In genomic region chr7:64098-64521, GRCh38 we compare ENCODE assay signal across 8 cellular contexts.
DNase-seq lines count a peak whose midpoint lies in the region; ATAC-seq and TF ChIP-seq lines count a peak whose summit lies in the region.

No MANE protein-coding gene starts in this region.

- ATAC-seq in natural killer cell, result no peak
- no peak for ATAC-seq in HG03108 (IDR thresholded peaks at IDR 0.05; ENCODE audit: unreplicated experiment)

- H3K9ac ChIP-seq in GM23248, result no peak overlapping the region

- H3K36me3 Mint-ChIP-seq in natural killer cell, result no peaks in the 10 kb centered on the region

- in situ Hi-C loops in GM23248 (cut with MboI), result no loop called here

- DNase-seq in AG10803 (ENCODE audit: low read depth), result peak; percentile 71
- peak; percentile 81 for DNase-seq in GM23248
- peak; percentile 22 for DNase-seq in OCI-LY7 (ENCODE audit: low spot score)
- peak; percentile 20 to 66 for DNase-seq in dermis microvascular lymphatic vessel endothelial cell (ENCODE audit: low read depth in 2 of 2)
- DNase-seq in medulla oblongata (ENCODE audit: extremely low spot score), result peak; percentile 87
- DNase-seq in stimulated activated naive CD4-positive, alpha-beta T cell treated with Interleukin-2 at 50 U/mL for 16 hours (lab: John Stamatoyannopoulos, UW), result no peak
- no peak for DNase-seq in natural killer cell

- peaks cover 11% of the 10 kb centered on the region; the same call in 1 of the 2 replicates for H3K4me1 ChIP-seq in GM23248 (ENCODE audit: insufficient read depth)
- no peaks in the 10 kb centered on the region for H3K4me1 ChIP-seq in OCI-LY7 (ENCODE audit: insufficient read depth, low read length, poor library complexity, severe bottlenecking)

- no peak overlapping the region for H3K27ac ChIP-seq in GM23248
- H3K27ac ChIP-seq in OCI-LY7 (ENCODE audit: low read depth, low read length, poor library complexity, severe bottlenecking), result no peak overlapping the region

- CTCF ChIA-PET in OCI-LY7 (lab: Charles Lee; ENCODE audit: unreplicated experiment), result no interaction called here

- no peaks in the 10 kb centered on the region for H3K4me1 Mint-ChIP-seq in natural killer cell

- H3K9me3 Mint-ChIP-seq in natural killer cell, result no peaks in the 10 kb centered on the region

- H3K4me2 ChIP-seq in GM23248 (ENCODE audit: unreplicated experiment), result no peak overlapping the region
- no peak overlapping the region for H3K4me2 ChIP-seq in OCI-LY7 (ENCODE audit: low read length)

- H3K27me3 Mint-ChIP-seq in natural killer cell (ENCODE audit: low read depth in 2 of 2), result peaks cover 0 to 8% of the 10 kb centered on the region in 2 donors

- WGBS in GM23248 (ENCODE audit: low coverage in 1 of 2, low lambda C conversion rate in 2 of 2, missing lambda C conversion rate in 2 of 2), 2 experiments, result 44 to 52% methylated on average over 4 of the region's 4 CpGs

- H3K9me2 ChIP-seq in GM23248 (ENCODE audit: insufficient read depth), result no peaks in the 10 kb centered on the region
- H3K9me2 ChIP-seq in OCI-LY7 (ENCODE audit: insufficient read depth, low read length), result no peaks in the 10 kb centered on the region

- H3K4me3 ChIP-seq in AG10803 (ENCODE audit: low read length), result no peak overlapping the region
- H3K4me3 ChIP-seq in GM23248, result no peak overlapping the region
- H3K4me3 ChIP-seq in OCI-LY7 (ENCODE audit: low read depth, low read length, poor library complexity, severe bottlenecking), result no peak overlapping the region

- POLR2A ChIA-PET in OCI-LY7 (lab: Charles Lee), result no interaction called here

- no peaks in the 10 kb centered on the region for H3K27me3 ChIP-seq in GM23248 (replicated peaks; ENCODE audit: insufficient read depth)

- H3K9me3 ChIP-seq in GM23248 (ENCODE audit: low read depth) (no peaks in the 10 kb centered on the region), OCI-LY7 (ENCODE audit: low read length) (no peaks in the 10 kb centered on the region)

- H3F3A ChIP-seq in GM23248 (ENCODE audit: insufficient read depth), result peaks cover 7% of the 10 kb centered on the region; the same call in 1 of the 2 replicates

- H3K79me2 ChIP-seq in GM23248 (ENCODE audit: insufficient read depth) (no peaks in the 10 kb centered on the region), OCI-LY7 (ENCODE audit: insufficient read depth, low read depth, low read length) (no peaks in the 10 kb centered on the region)

- H4K20me1 ChIP-seq in GM23248 (ENCODE audit: insufficient read depth) (no peaks in the 10 kb centered on the region), OCI-LY7 (ENCODE audit: insufficient read depth, low read length) (no peaks in the 10 kb centered on the region)

- no peak overlapping the region for H2AFZ ChIP-seq in GM23248
- no peak overlapping the region for H2AFZ ChIP-seq in OCI-LY7 (ENCODE audit: low read length)

- intact Hi-C loops in OCI-LY7 (cut with micrococcal nuclease; ENCODE audit: unreplicated experiment), result no loop called here
- intact Hi-C loops in natural killer cell (cut with micrococcal nuclease), result no loop called here

- H3K27ac Mint-ChIP-seq in natural killer cell, result no peak overlapping the region

- H3K4me3 Mint-ChIP-seq in natural killer cell, result no peak overlapping the region

- no peaks in the 10 kb centered on the region for H3K36me3 ChIP-seq in GM23248 (ENCODE audit: low read depth)
- no peaks in the 10 kb centered on the region for H3K36me3 ChIP-seq in OCI-LY7 (ENCODE audit: insufficient read depth, low read length)

- TF ChIP-seq CTCF in AG10803 (conservative IDR thresholded peaks at IDR 0.05; ENCODE audit: low read length) (peak; percentile 78), OCI-LY7 (conservative IDR thresholded peaks at IDR 0.05; ENCODE audit: low read length) (peak; percentile 62), natural killer cell (IDR thresholded peaks at IDR 0.05) (no peak)

- no TSS peak for BruUV-seq in OCI-LY7 (replicated peaks; lab: Mats Ljungman, UMichigan)

Comparison
In these comparisons a context has a peak if more than half of its experiments do, and no peak if none do; other contexts are left out.
1. DNase-seq: peak in AG10803 (single experiment), GM23248 (single experiment), OCI-LY7 (single experiment), dermis microvascular lymphatic vessel endothelial cell (2 of 2) and medulla oblongata (single experiment); none in stimulated activated naive CD4-positive, alpha-beta T cell treated with Interleukin-2 at 50 U/mL for 16 hours (single experiment) and natural killer cell (single experiment).